Comparison of ENCODE assay signal across 2 cellular contexts in genomic region chr3:47533481-47533880, GRCh38.
TF ChIP-seq lines count a peak whose summit lies in the region.

No MANE protein-coding gene starts in this region.

TF ChIP-seq in GM12878, 131 proteins besides CTCF, POLR2A, EP300 and RAD21:
- TF ChIP-seq RELA (IDR thresholded peaks at IDR 0.05; ENCODE audit: borderline replicate concordance, partially characterized antibody), result no peak
- peak; percentile 32; the same call in 1 of the 2 replicates for TF ChIP-seq RAD51 (IDR thresholded peaks at IDR 0.05)
- no peak for TF ChIP-seq ASH2L (IDR thresholded peaks at IDR 0.05; ENCODE audit: borderline replicate concordance, low read depth)
- no peak for TF ChIP-seq PAX8 (IDR thresholded peaks at IDR 0.05)
- TF ChIP-seq SMC3 (IDR thresholded peaks at IDR 0.05; ENCODE audit: borderline replicate concordance, low read length), result no peak
- TF ChIP-seq MEF2A (IDR thresholded peaks at IDR 0.05; ENCODE audit: insufficient read depth, low read depth, low read length), result no peak
TF ChIP-seq in GM12878: peak in this region for 1.

TF ChIP-seq in HEK293T, 16 proteins besides CTCF, POLR2A, EP300 and RAD21:
- no peak for TF ChIP-seq NFRKB (IDR thresholded peaks at IDR 0.05)
- TF ChIP-seq SUZ12 (IDR thresholded peaks at IDR 0.05), result no peak
- no peak for TF ChIP-seq CTBP1 (IDR thresholded peaks at IDR 0.05; ENCODE audit: borderline replicate concordance)
- no peak for TF ChIP-seq PKNOX1 (IDR thresholded peaks at IDR 0.05)
- TF ChIP-seq LEF1 (IDR thresholded peaks at IDR 0.05; ENCODE audit: borderline replicate concordance), result no peak
- TF ChIP-seq SP1 (IDR thresholded peaks at IDR 0.05), result no peak
- TF ChIP-seq L3MBTL2 (conservative IDR thresholded peaks at IDR 0.05), result no peak
- no peak for TF ChIP-seq FOXK2 (IDR thresholded peaks at IDR 0.05)
- no peak for TF ChIP-seq TARDBP (IDR thresholded peaks at IDR 0.05)
- TF ChIP-seq ARNT (IDR thresholded peaks at IDR 0.05), result no peak
- TF ChIP-seq BHLHE40 (IDR thresholded peaks at IDR 0.05; ENCODE audit: borderline replicate concordance), result no peak
- no peak for TF ChIP-seq FOXA1 (IDR thresholded peaks at IDR 0.05)
- no peak for TF ChIP-seq HDGF (IDR thresholded peaks at IDR 0.05; ENCODE audit: borderline replicate concordance)
- TF ChIP-seq ZNF384 (IDR thresholded peaks at IDR 0.05), result no peak
